ENCODE assay signal across 27 cellular contexts in genomic region chr4:122622400-122622799, GRCh38. TPM values are rescaled to one million over a fixed set of nuclear protein-coding genes. Genes with fewer than 3 reads are reported as not detected.
"Had no signal": no experiment of that assay in that cellular context is flagged by ENCODE, and none has a peak within 500 bp of the region (broad histone marks: within the 10 kb centered on the region; RNA-seq: fewer than 3 reads in every experiment).

No MANE protein-coding gene starts in this region.

- H3K9me3 ChIP-seq: adrenal gland, breast epithelium, colonic mucosa, SJSA1 had no signal

- H3K4me3 Mint-ChIP-seq: activated CD8-positive, alpha-beta T cell treated with anti-CD3 and anti-CD28 coated beads for 36 hours; activated naive CD8-positive, alpha-beta T cell treated with anti-CD3 and anti-CD28 coated beads, Interleukin-2, amount 10 ng/mL, durations not matched to agents 7 days and 5 days had no signal

- ATAC-seq: activated CD8-positive, alpha-beta T cell treated with anti-CD3 and anti-CD28 coated beads for 36 hours; PC-3; SK-N-SH treated with all-trans-retinoic acid at 6 μM for 48 hours had no signal

- H3K9me3 Mint-ChIP-seq: activated CD8-positive, alpha-beta T cell treated with anti-CD3 and anti-CD28 coated beads for 36 hours; activated naive CD8-positive, alpha-beta T cell treated with anti-CD3 and anti-CD28 coated beads, Interleukin-2, amount 10 ng/mL, durations not matched to agents 7 days and 5 days had no signal

- H3K27ac Mint-ChIP-seq: activated CD8-positive, alpha-beta T cell treated with anti-CD3 and anti-CD28 coated beads for 36 hours; activated naive CD8-positive, alpha-beta T cell treated with anti-CD3 and anti-CD28 coated beads, Interleukin-2, amount 10 ng/mL, durations not matched to agents 7 days and 5 days had no signal

- DNase-seq: activated CD4-positive, alpha-beta T cell treated with anti-CD3 and anti-CD28 coated beads for 48 hours; activated CD8-positive, alpha-beta memory T cell treated with anti-CD3 and anti-CD28 coated beads, Interleukin-2, amount 50 U/mL, for 4 hours; activated CD8-positive, alpha-beta T cell treated with anti-CD3 and anti-CD28 coated beads for 36 hours; activated gamma-delta T cell; activated naive CD4-positive, alpha-beta T cell treated with anti-CD3 and anti-CD28 coated beads, Interleukin-2, amount 50 U/mL, for 16 hours; activated naive CD8-positive, alpha-beta T cell treated with anti-CD3 and anti-CD28 coated beads, Interleukin-2, amount 10 ng/mL, durations not matched to agents 7 days and 5 days; adrenal gland; anterior cingulate cortex; caudate nucleus; colonic mucosa; dermis blood vessel endothelial cell; Kasumi-1; KBM-7; NCI-H1048; NCI-H146; NCI-H187 treated with DMSO at 0.1 percent for 48 hours; NCI-H2081 treated with DMSO at 0.1 percent for 48 hours; NCI-H446; NCI-H524; PC-3; SHP77; SW 1271; WERI-Rb-1 had no signal

- H3K36me3 Mint-ChIP-seq: activated naive CD8-positive, alpha-beta T cell treated with anti-CD3 and anti-CD28 coated beads, Interleukin-2, amount 10 ng/mL, durations not matched to agents 7 days and 5 days had no signal

RNA-seq across cellular contexts. Expression of gene IL21, which starts 1.5 kb away (rescaled TPM):
- total RNA-seq: activated naive CD8-positive, alpha-beta T cell treated with anti-CD3 and anti-CD28 coated beads, Interleukin-2, amount 10 ng/mL, durations not matched to agents 7 days and 5 days; adrenal gland; breast epithelium; cerebellum; colonic mucosa; dermis blood vessel endothelial cell; PC-3; SJSA1 had no signal
